Comparison of ENCODE assay signal across 8 cellular contexts in the genomic region with DNA sequence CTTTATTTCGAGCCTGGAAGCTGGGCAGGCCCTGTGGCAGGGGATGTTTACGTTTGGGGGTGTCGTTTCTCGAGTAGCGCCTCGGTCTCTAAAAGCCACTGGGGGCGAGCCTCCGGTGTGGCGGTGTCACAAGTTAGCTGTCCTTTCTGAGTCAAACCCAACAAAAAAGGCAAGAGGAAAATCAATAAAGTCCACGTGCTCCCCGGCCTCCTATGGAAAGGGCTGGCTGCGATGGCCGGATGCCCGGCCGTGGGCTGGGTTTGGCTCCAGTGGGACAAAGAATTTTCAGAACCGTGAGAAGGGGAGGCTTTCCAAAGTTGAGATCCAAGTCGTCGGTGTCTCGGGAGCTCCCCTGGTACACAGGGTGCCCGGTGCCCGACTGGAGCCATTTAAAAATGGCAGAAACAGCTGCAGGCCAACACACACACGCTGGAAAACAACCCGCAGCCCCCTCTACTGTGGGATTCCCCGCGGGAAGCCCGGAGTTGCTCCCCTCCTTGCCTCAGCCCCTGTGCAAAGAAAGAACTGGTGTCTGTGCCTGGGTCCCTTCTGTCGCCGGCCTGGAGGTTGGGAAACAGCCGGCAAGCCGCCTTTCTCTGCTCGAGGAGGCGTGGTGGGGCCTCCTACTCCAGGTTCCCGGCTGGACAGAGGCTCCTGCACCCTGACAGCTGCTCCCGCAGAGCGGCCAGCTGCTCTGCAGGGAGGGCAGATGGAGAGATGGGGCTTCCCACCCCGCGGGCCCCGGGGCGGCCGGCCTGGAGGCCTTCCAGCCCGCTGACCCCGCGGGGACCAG. TPM values are rescaled to one million over a fixed set of nuclear protein-coding genes. Genes with fewer than 3 reads are reported as not detected.
DNase-seq lines count a peak whose midpoint lies in the region; ATAC-seq and TF ChIP-seq lines count a peak whose summit lies in the region.

No MANE protein-coding gene starts in this region.

- CTCF ChIA-PET in Panc1 (lab: Charles Lee): no interaction called here

- H3K9ac ChIP-seq in colonic mucosa (ENCODE audit: low read depth in 2 of 2, low read length in 2 of 2): peak overlapping the region; percentile 66 to 81
- peak overlapping the region; percentile 93 for H3K9ac ChIP-seq in skeletal muscle satellite cell (ENCODE audit: low read depth, low read length)
- H3K9ac ChIP-seq in MM.1S (ENCODE audit: low read length): no peak overlapping the region

- TSS peak; percentile 62 for BruUV-seq in Panc1 (replicated peaks; lab: Mats Ljungman, UMichigan)

- H3K9me3 ChIP-seq in Panc1 (ENCODE audit: control insufficient read depth, insufficient read depth, low read depth, low read length): no peaks in the 10 kb centered on the region
- H3K9me3 ChIP-seq in colonic mucosa: no peaks in the 10 kb centered on the region
- H3K9me3 ChIP-seq in skeletal muscle satellite cell (replicated peaks; ENCODE audit: low read length): no peaks in the 10 kb centered on the region
- no peaks in the 10 kb centered on the region for H3K9me3 ChIP-seq in MM.1S (replicated peaks; ENCODE audit: insufficient read depth, low read length)

- H3K4me1 ChIP-seq in Panc1 (ENCODE audit: control insufficient read depth, insufficient read depth, low read length) (peaks cover 24% of the 10 kb centered on the region), colonic mucosa (no peaks in the 10 kb centered on the region), skeletal muscle satellite cell (ENCODE audit: control insufficient read depth, insufficient read depth, low read length) (peaks cover 34% of the 10 kb centered on the region), MM.1S (ENCODE audit: low read length) (no peaks in the 10 kb centered on the region)

- no peaks in the 10 kb centered on the region for H3K79me2 ChIP-seq in MM.1S (ENCODE audit: low read length)

- no peaks in the 10 kb centered on the region for H4K20me1 ChIP-seq in MM.1S (ENCODE audit: insufficient read depth, low read length)

- peak overlapping the region; percentile 62 for H3K4me3 ChIP-seq in HFF-Myc (replicated peaks; ENCODE audit: low read depth, low read length)
- H3K4me3 ChIP-seq in Panc1 (ENCODE audit: low read depth in 2 of 2, low read length in 2 of 2): peak overlapping the region; percentile 69 to 76
- peak overlapping the region; percentile 59 for H3K4me3 ChIP-seq in colonic mucosa
- H3K4me3 ChIP-seq in skeletal muscle satellite cell (ENCODE audit: low read length): peak overlapping the region; percentile 86
- no peak overlapping the region for H3K4me3 ChIP-seq in MM.1S (ENCODE audit: low read length)

- no peaks in the 10 kb centered on the region for H3K9me2 ChIP-seq in MM.1S (replicated peaks; ENCODE audit: insufficient read depth, low read length)

- intact Hi-C loops in Panc1 (cut with micrococcal nuclease; ENCODE audit: unreplicated experiment) (no loop called here), colonic mucosa (cut with DNase I) (loop anchor here (10.0 kb wide), 1 partner anchor 99 kb away; no protein-coding TSS in a partner anchor)

- POLR2A ChIA-PET in Panc1 (lab: Charles Lee): no interaction called here

- DNase-seq in COR-L47 (lab: John Stamatoyannopoulos, UW) (peak; percentile 47), HFF-Myc (ENCODE audit: extremely low read depth, low read depth) (no peak), Panc1 (ENCODE audit: low read depth, low spot score) (no peak), colonic mucosa (peak; percentile 72), islet precursor cell (peak; percentile 84), MM.1S (no peak)

- H3K27me3 ChIP-seq in Panc1 (ENCODE audit: control insufficient read depth, insufficient read depth, low read length): no peaks in the 10 kb centered on the region
- no peaks in the 10 kb centered on the region for H3K27me3 ChIP-seq in colonic mucosa
- no peaks in the 10 kb centered on the region for H3K27me3 ChIP-seq in skeletal muscle satellite cell (ENCODE audit: control insufficient read depth, insufficient read depth, low read length)
- H3K27me3 ChIP-seq in MM.1S (replicated peaks; ENCODE audit: insufficient read depth, low read length): peaks cover 9% of the 10 kb centered on the region; the same call in 1 of the 2 replicates

- H3K4me2 ChIP-seq in skeletal muscle satellite cell (ENCODE audit: low read length) (peak overlapping the region; percentile 92), MM.1S (ENCODE audit: low read depth, low read length) (no peak overlapping the region)

- H3F3A ChIP-seq in MM.1S (ENCODE audit: insufficient read depth, low read length): no peaks in the 10 kb centered on the region

- ATAC-seq in Panc1 (peak; percentile 76), HG03378 (IDR thresholded peaks at IDR 0.05; ENCODE audit: unreplicated experiment) (no peak)

- H3K27ac ChIP-seq in Panc1 (ENCODE audit: low read length): peak overlapping the region; percentile 90
- H3K27ac ChIP-seq in colonic mucosa: peak overlapping the region; percentile 37
- H3K27ac ChIP-seq in MM.1S (ENCODE audit: low read length): no peak overlapping the region

- H2AFZ ChIP-seq in MM.1S (ENCODE audit: low read length): no peak overlapping the region

- in situ Hi-C loops in Panc1 (cut with HindIII; ENCODE audit: low pct_unique_long_range_greater_than_20kb, low sequenced_read_pairs): no loop called here

- H3K36me3 ChIP-seq in Panc1 (ENCODE audit: control insufficient read depth, insufficient read depth, low read length): no peaks in the 10 kb centered on the region; the same call in 1 of the 2 replicates
- H3K36me3 ChIP-seq in colonic mucosa: no peaks in the 10 kb centered on the region
- H3K36me3 ChIP-seq in skeletal muscle satellite cell (ENCODE audit: insufficient read depth, low read length): no peaks in the 10 kb centered on the region
- H3K36me3 ChIP-seq in MM.1S (replicated peaks; ENCODE audit: insufficient read depth, low read length): no peaks in the 10 kb centered on the region

- TF ChIP-seq CTCF in HFF-Myc (IDR thresholded peaks at IDR 0.05; ENCODE audit: low read depth, low read length, missing control alignments) (no peak), Panc1 (IDR thresholded peaks at IDR 0.05) (no peak), colonic mucosa (IDR thresholded peaks at IDR 0.05) (no peak), MM.1S (IDR thresholded peaks at IDR 0.05; ENCODE audit: low read length) (no peak)

RNA-seq across cellular contexts. Expression of a gene that starts 1.9 kb away (rescaled TPM):
- total RNA-seq in Panc1 (2021; ENCODE audit: unreplicated experiment) (14.5 TPM), colonic mucosa (10 to 100 TPM in 1 of 2 donors, 1 to 10 TPM in 1; 7.0 to 10.0 TPM)
- 15.1 TPM for polyA plus RNA-seq in Panc1 (2012; ENCODE audit: insufficient read length)
- 2.8 and 3.0 TPM in 2 replicates for total RNA-seq in skeletal muscle satellite cell (2012; rRNA removed)

RNA-seq across cellular contexts. Expression of a gene that starts 55.0 kb away (rescaled TPM):
- total RNA-seq in Panc1 (2021; ENCODE audit: unreplicated experiment) (124 TPM), colonic mucosa (100 to 1,000 TPM; 158 to 201 TPM)
- polyA plus RNA-seq in Panc1 (2012; ENCODE audit: insufficient read length): 115 TPM
- 12.0 and 17.0 TPM in 2 replicates for total RNA-seq in skeletal muscle satellite cell (2012; rRNA removed)

Comparison
In these comparisons a context has a peak if more than half of its experiments do, and no peak if none do; other contexts are left out.
1. DNase-seq: peak in COR-L47 (single experiment), colonic mucosa (single experiment) and islet precursor cell (single experiment); none in HFF-Myc (single experiment), Panc1 (single experiment) and MM.1S (single experiment).